ENCODE assay signal across 28 cellular contexts in the genomic region with DNA sequence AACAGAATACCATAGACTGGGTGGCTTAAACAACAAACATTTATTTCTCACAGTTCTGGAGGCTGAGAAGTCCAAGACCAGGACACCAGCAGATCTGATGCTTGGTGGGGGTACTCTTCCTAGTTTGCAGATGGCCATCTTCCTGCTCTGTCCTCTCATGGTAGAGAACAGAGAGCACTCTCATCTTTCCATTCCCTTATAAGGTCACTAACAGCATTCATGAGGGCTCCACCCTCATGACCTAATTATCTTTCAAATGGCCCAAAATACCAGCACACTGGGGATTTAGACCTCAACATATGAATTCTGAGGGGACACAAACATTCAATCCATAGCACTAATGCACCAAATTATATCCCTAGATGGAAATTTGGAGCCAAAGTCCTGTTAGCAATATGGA. TPM values are rescaled to one million over a fixed set of nuclear protein-coding genes. Genes with fewer than 3 reads are reported as not detected.
"Had no signal": no experiment of that assay in that cellular context is flagged by ENCODE, and none has a peak within 500 bp of the region (broad histone marks: within the 10 kb centered on the region; RNA-seq: fewer than 3 reads in every experiment).

No MANE protein-coding gene starts in this region.

- H3K27ac Mint-ChIP-seq: immature natural killer cell; naive thymus-derived CD8-positive, alpha-beta T cell; nephron; stimulated activated naive B cell treated with anti-CD40 and anti-IgM and Interleukin-4, amounts not matched to agents 10 μg/mL and 1 μg/mL and 100 μg/mL, for 72 hours had no signal

- H3K9ac ChIP-seq: parathyroid adenoma had no signal

- H3K27me3 Mint-ChIP-seq: stimulated activated naive B cell treated with anti-CD40 and anti-IgM and Interleukin-4, amounts not matched to agents 10 μg/mL and 1 μg/mL and 100 μg/mL, for 72 hours had no signal

- H3K4me3 ChIP-seq: hepatocyte, left lung, lower lobe of right lung, psoas muscle, right atrium auricular region, right lobe of liver, smooth muscle cell, stomach, testis, thyroid gland, transverse colon, upper lobe of left lung, vagina had no signal

- DNase-seq: immature natural killer cell; kidney; left colon; left lung; lower lobe of right lung; mammary epithelial cell; mesenchymal stem cell; naive thymus-derived CD8-positive, alpha-beta T cell; nucleus accumbens; psoas muscle; right lobe of liver; stimulated activated CD4-positive, alpha-beta T cell treated with anti-CD3 and anti-CD28 coated beads, Interleukin-1b, Interleukin-23, amount 100 ng/mL, for 48 hours; stimulated activated CD4-positive, alpha-beta T cell treated with anti-CD3 and anti-CD28 coated beads, Interleukin-2, amount 100 ng/mL, for 48 hours; stimulated activated naive B cell treated with anti-CD40 and anti-IgM and Interleukin-4, amounts not matched to agents 10 μg/mL and 1 μg/mL and 100 μg/mL, for 72 hours; stimulated activated naive CD8-positive, alpha-beta T cell treated with anti-CD3 and anti-CD28 coated beads, Interleukin-15, Interleukin-2, amounts not matched to agents 100 U/mL and 50 U/mL, for 24 hours; stomach; testis; thyroid gland; transverse colon; upper lobe of left lung had no signal

- FAIRE-seq: islet of Langerhans, kidney had no signal

- H2AFZ ChIP-seq: hepatocyte, parathyroid adenoma had no signal

- H3K4me1 Mint-ChIP-seq: immature natural killer cell had no signal

- H3K9me3 Mint-ChIP-seq: nephron; stimulated activated naive B cell treated with anti-CD40 and anti-IgM and Interleukin-4, amounts not matched to agents 10 μg/mL and 1 μg/mL and 100 μg/mL, for 72 hours had no signal

- H3K27ac ChIP-seq: hepatocyte, left lung, lower lobe of right lung, parathyroid adenoma, psoas muscle, right atrium auricular region, right lobe of liver, stomach, testis, thyroid gland, transverse colon, upper lobe of left lung, vagina had no signal

- H3K4me2 ChIP-seq: hepatocyte, smooth muscle cell had no signal

- H3K4me3 Mint-ChIP-seq: immature natural killer cell; naive thymus-derived CD8-positive, alpha-beta T cell; nephron; neural crest cell; stimulated activated naive B cell treated with anti-CD40 and anti-IgM and Interleukin-4, amounts not matched to agents 10 μg/mL and 1 μg/mL and 100 μg/mL, for 72 hours had no signal

- H3K27me3 ChIP-seq: hepatocyte, right atrium auricular region, right lobe of liver, stomach, testis, thyroid gland, transverse colon, vagina had no signal

- ATAC-seq: left colon; left lung; lower lobe of right lung; naive thymus-derived CD8-positive, alpha-beta T cell; psoas muscle; right lobe of liver; stimulated activated naive B cell treated with anti-CD40 and anti-IgM and Interleukin-4, amounts not matched to agents 10 μg/mL and 1 μg/mL and 100 μg/mL, for 72 hours; stimulated activated naive CD8-positive, alpha-beta T cell treated with anti-CD3 and anti-CD28 coated beads, Interleukin-15, Interleukin-2, amounts not matched to agents 100 U/mL and 50 U/mL, for 24 hours had no signal

- H3K79me2 ChIP-seq: hepatocyte, parathyroid adenoma had no signal

- H3K36me3 ChIP-seq: left lung, lower lobe of right lung, right atrium auricular region, right lobe of liver, stomach, thyroid gland, transverse colon, upper lobe of left lung, vagina had no signal

- H3K9me3 ChIP-seq: left lung, lower lobe of right lung, psoas muscle, right atrium auricular region, right lobe of liver, stomach, testis, thyroid gland, transverse colon, upper lobe of left lung, vagina had no signal

- H3K4me1 ChIP-seq: left lung, lower lobe of right lung, parathyroid adenoma, psoas muscle, right atrium auricular region, right lobe of liver, transverse colon, upper lobe of left lung, vagina had no signal

RNA-seq across cellular contexts. Expression of gene STK33, which starts 6.1 kb away (rescaled TPM):
- polyA plus RNA-seq: immature natural killer cell had no signal
